Comparison of ENCODE assay signal across 8 cellular contexts in genomic region chrX:48891402-48892288, GRCh38. TPM values are rescaled to one million over a fixed set of nuclear protein-coding genes. Genes with fewer than 3 reads are reported as not detected.
DNase-seq lines count a peak whose midpoint lies in the region; ATAC-seq and TF ChIP-seq lines count a peak whose summit lies in the region.

No MANE protein-coding gene starts in this region.

- peak in 1 of 2 donors; percentile 68 for TF ChIP-seq POLR2A in vagina (IDR thresholded peaks at IDR 0.05)

- H3K27me3 ChIP-seq in right cardiac atrium (ENCODE audit: control insufficient read depth, insufficient read depth) (no peaks in the 10 kb centered on the region), vagina (no peaks in the 10 kb centered on the region)

- TF ChIP-seq CTCF in GM10248 (IDR thresholded peaks at IDR 0.05; ENCODE audit: control extremely low read depth, extremely low read depth, low read depth, missing control alignments) (peak; percentile 54), vagina (IDR thresholded peaks at IDR 0.05) (peak in 2 of 3 experiments; percentile 16 to 32)

- H3K27ac ChIP-seq in right cardiac atrium (ENCODE audit: low read length) (no peak overlapping the region), vagina (peak overlapping the region; percentile 82)

- CTCF ChIA-PET in GM10248 (lab: Yijun Ruan, JAX): interaction anchor here (0.6 to 2.8 kb wide), 11 partner anchors 8 to 301 kb away, joined by 3 to 14 read pairs (median 4); no protein-coding TSS in a partner anchor

- POLR2A ChIA-PET in GM10248 (lab: Yijun Ruan, JAX): interaction anchor here (0.8 to 1.7 kb wide), 2 partner anchors 9 to 20 kb away, joined by 3 to 5 read pairs; partner anchors contain the start of gene SLC35A2

- peak; percentile 82 for ATAC-seq in HG02588 (IDR thresholded peaks at IDR 0.05; ENCODE audit: unreplicated experiment)
- ATAC-seq in right cardiac atrium: peak; percentile 94 to 97

- intact Hi-C loops in right cardiac atrium (cut with DNase I) (no loop called here), vagina (cut with DNase I) (no loop called here)

- H3K4me3 ChIP-seq in right cardiac atrium (ENCODE audit: low read length): peak overlapping the region; percentile 76
- peak overlapping the region; percentile 61 to 69 for H3K4me3 ChIP-seq in vagina

- no peaks in the 10 kb centered on the region for H3K9me3 ChIP-seq in right cardiac atrium (ENCODE audit: control insufficient read depth, low read length)
- H3K9me3 ChIP-seq in vagina: no peaks in the 10 kb centered on the region

- WGBS in right cardiac atrium: 2% methylated on average over 68 of the region's 68 CpGs

- H3K4me1 ChIP-seq in right cardiac atrium (ENCODE audit: control insufficient read depth, insufficient read depth, low read length) (peaks cover 3% of the 10 kb centered on the region), vagina (peaks cover 9% of the 10 kb centered on the region)

- no peaks in the 10 kb centered on the region for H3K36me3 ChIP-seq in vagina

- DNase-seq in GM10248 (ENCODE audit: extremely low spot score) (peak; percentile 70), NCI-H1105 treated with DMSO at 0.1 percent for 48 hours (lab: John Stamatoyannopoulos, UW) (peak; percentile 78), SW480 (ENCODE audit: low spot score) (peak; percentile 90), amniotic epithelial cell (ENCODE audit: low read depth) (peak; percentile 85), right cardiac atrium (peak; percentile 90 to 95 (median 94)), putamen (ENCODE audit: low spot score) (peak; percentile 73), vagina (ENCODE audit: extremely low spot score in 2 of 2) (no peak)

RNA-seq across cellular contexts. Expression of gene TIMM17B, which starts 5.9 kb away (rescaled TPM):
- total RNA-seq in right cardiac atrium (10 to 100 TPM; 45.3 to 68.2 (median 59.7) TPM), vagina (43.5 TPM)
- polyA plus RNA-seq in right cardiac atrium: 74.4 TPM

RNA-seq across cellular contexts. Expression of gene PQBP1, which starts 6.1 kb away (rescaled TPM):
- 10 to 100 TPM; 59.8 to 72.6 (median 69.8) TPM for total RNA-seq in right cardiac atrium
- polyA plus RNA-seq in right cardiac atrium: 78.6 TPM
- 67.5 TPM for total RNA-seq in vagina

RNA-seq across cellular contexts. Expression of gene SLC35A2, which starts 19.8 kb away (rescaled TPM):
- total RNA-seq in right cardiac atrium (10 to 100 TPM in 3 of 4 donors, 1 to 10 TPM in 1; 9.9 to 16.7 (median 13.2) TPM), vagina (7.1 TPM)
- polyA plus RNA-seq in right cardiac atrium: 10.4 TPM

RNA-seq across cellular contexts. Expression of gene PIM2, which starts 27.2 kb away (rescaled TPM):
- 1 to 10 TPM; 3.6 to 6.6 (median 5.7) TPM for total RNA-seq in right cardiac atrium
- polyA plus RNA-seq in right cardiac atrium: 4.3 TPM
- 11.5 TPM for total RNA-seq in vagina

RNA-seq across cellular contexts. Expression of gene PCSK1N, which starts 56.2 kb away (rescaled TPM):
- total RNA-seq in right cardiac atrium: 1 to 10 TPM; 1.6 to 8.3 (median 4.9) TPM
- polyA plus RNA-seq in right cardiac atrium: 9.6 TPM
- total RNA-seq in vagina: 15.0 TPM

Comparison
In these comparisons a context has a peak if more than half of its experiments do, and no peak if none do; other contexts are left out.
1. DNase-seq: peak in GM10248 (single experiment), NCI-H1105 treated with DMSO at 0.1 percent for 48 hours (single experiment), SW480 (single experiment), amniotic epithelial cell (single experiment), right cardiac atrium (3 of 3) and putamen (single experiment); none in vagina (0 of 2).